In genomic region chr3:179734497-179735281, GRCh38 we compare ENCODE assay signal across 1 cellular context.
A peak's percentile ranks its signal among the peaks of the same experiment; 100 is the strongest.
TF ChIP-seq lines count a peak whose summit lies in the region.

No MANE protein-coding gene starts in this region.

TF ChIP-seq in HepG2, 621 proteins besides CTCF, POLR2A, EP300 and RAD21 (continued from another document and continues in another):
- TF ChIP-seq, protein P1, sequence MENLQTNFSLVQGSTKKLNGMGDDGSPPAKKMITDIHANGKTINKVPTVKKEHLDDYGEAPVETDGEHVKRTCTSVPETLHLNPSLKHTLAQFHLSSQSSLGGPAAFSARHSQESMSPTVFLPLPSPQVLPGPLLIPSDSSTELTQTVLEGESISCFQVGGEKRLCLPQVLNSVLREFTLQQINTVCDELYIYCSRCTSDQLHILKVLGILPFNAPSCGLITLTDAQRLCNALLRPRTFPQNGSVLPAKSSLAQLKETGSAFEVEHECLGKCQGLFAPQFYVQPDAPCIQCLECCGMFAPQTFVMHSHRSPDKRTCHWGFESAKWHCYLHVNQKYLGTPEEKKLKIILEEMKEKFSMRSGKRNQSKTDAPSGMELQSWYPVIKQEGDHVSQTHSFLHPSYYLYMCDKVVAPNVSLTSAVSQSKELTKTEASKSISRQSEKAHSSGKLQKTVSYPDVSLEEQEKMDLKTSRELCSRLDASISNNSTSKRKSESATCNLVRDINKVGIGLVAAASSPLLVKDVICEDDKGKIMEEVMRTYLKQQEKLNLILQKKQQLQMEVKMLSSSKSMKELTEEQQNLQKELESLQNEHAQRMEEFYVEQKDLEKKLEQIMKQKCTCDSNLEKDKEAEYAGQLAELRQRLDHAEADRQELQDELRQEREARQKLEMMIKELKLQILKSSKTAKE (CRISPR knock-in tag; IDR thresholded peaks at IDR 0.05; ENCODE audit: borderline replicate concordance), result peak; percentile 47; the same call in 1 of the 2 replicates
- peak; percentile 89 for TF ChIP-seq NR2F2 (IDR thresholded peaks at IDR 0.05; ENCODE audit: borderline replicate concordance, low read depth)
- TF ChIP-seq, protein P2, sequence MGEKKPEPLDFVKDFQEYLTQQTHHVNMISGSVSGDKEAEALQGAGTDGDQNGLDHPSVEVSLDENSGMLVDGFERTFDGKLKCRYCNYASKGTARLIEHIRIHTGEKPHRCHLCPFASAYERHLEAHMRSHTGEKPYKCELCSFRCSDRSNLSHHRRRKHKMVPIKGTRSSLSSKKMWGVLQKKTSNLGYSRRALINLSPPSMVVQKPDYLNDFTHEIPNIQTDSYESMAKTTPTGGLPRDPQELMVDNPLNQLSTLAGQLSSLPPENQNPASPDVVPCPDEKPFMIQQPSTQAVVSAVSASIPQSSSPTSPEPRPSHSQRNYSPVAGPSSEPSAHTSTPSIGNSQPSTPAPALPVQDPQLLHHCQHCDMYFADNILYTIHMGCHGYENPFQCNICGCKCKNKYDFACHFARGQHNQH (CRISPR knock-in tag; IDR thresholded peaks at IDR 0.05), result peak; percentile 24; the same call in 1 of the 2 replicates
- no peak for TF ChIP-seq ZBTB49 (CRISPR knock-in tag; IDR thresholded peaks at IDR 0.05; ENCODE audit: borderline replicate concordance)
- peak; percentile 94 for TF ChIP-seq FOSL1 (CRISPR knock-in tag; IDR thresholded peaks at IDR 0.05; ENCODE audit: borderline replicate concordance)
- TF ChIP-seq THAP7 (CRISPR knock-in tag; IDR thresholded peaks at IDR 0.05), result no peak
- TF ChIP-seq EZH2 (conservative IDR thresholded peaks at IDR 0.05; ENCODE audit: low read depth, low read length), result no peak
- TF ChIP-seq FOXA1 (IDR thresholded peaks at IDR 0.05), result no peak
- TF ChIP-seq FOXA1 (CRISPR knock-in tag; IDR thresholded peaks at IDR 0.05), result no peak
- TF ChIP-seq, protein P3, sequence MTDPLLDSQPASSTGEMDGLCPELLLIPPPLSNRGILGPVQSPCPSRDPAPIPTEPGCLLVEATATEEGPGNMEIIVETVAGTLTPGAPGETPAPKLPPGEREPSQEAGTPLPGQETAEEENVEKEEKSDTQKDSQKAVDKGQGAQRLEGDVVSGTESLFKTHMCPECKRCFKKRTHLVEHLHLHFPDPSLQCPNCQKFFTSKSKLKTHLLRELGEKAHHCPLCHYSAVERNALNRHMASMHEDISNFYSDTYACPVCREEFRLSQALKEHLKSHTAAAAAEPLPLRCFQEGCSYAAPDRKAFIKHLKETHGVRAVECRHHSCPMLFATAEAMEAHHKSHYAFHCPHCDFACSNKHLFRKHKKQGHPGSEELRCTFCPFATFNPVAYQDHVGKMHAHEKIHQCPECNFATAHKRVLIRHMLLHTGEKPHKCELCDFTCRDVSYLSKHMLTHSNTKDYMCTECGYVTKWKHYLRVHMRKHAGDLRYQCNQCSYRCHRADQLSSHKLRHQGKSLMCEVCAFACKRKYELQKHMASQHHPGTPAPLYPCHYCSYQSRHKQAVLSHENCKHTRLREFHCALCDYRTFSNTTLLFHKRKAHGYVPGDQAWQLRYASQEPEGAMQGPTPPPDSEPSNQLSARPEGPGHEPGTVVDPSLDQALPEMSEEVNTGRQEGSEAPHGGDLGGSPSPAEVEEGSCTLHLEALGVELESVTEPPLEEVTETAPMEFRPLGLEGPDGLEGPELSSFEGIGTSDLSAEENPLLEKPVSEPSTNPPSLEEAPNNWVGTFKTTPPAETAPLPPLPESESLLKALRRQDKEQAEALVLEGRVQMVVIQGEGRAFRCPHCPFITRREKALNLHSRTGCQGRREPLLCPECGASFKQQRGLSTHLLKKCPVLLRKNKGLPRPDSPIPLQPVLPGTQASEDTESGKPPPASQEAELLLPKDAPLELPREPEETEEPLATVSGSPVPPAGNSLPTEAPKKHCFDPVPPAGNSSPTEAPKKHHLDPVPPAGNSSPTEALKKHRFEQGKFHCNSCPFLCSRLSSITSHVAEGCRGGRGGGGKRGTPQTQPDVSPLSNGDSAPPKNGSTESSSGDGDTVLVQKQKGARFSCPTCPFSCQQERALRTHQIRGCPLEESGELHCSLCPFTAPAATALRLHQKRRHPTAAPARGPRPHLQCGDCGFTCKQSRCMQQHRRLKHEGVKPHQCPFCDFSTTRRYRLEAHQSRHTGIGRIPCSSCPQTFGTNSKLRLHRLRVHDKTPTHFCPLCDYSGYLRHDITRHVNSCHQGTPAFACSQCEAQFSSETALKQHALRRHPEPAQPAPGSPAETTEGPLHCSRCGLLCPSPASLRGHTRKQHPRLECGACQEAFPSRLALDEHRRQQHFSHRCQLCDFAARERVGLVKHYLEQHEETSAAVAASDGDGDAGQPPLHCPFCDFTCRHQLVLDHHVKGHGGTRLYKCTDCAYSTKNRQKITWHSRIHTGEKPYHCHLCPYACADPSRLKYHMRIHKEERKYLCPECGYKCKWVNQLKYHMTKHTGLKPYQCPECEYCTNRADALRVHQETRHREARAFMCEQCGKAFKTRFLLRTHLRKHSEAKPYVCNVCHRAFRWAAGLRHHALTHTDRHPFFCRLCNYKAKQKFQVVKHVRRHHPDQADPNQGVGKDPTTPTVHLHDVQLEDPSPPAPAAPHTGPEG (CRISPR knock-in tag; IDR thresholded peaks at IDR 0.05), result no peak
- no peak for TF ChIP-seq ZNF576 (CRISPR knock-in tag; IDR thresholded peaks at IDR 0.05)
- TF ChIP-seq ZNF253 (CRISPR knock-in tag; IDR thresholded peaks at IDR 0.05; ENCODE audit: borderline replicate concordance), result no peak
- no peak for TF ChIP-seq U2AF1 (optimal IDR thresholded peaks at IDR 0.05; ENCODE audit: low read depth, low read length)
- TF ChIP-seq ZFP37 (CRISPR knock-in tag; IDR thresholded peaks at IDR 0.05; ENCODE audit: borderline replicate concordance), result no peak
- TF ChIP-seq TFE3 (CRISPR knock-in tag; IDR thresholded peaks at IDR 0.05), result 0 out of 2 replicates have a peak, but pooled peaks have one; percentile 33
- 0 out of 2 replicates have a peak, but pooled peaks have one; percentile 23 for TF ChIP-seq ZNF12 (CRISPR knock-in tag; IDR thresholded peaks at IDR 0.05)
- TF ChIP-seq ZNF572 (CRISPR knock-in tag; IDR thresholded peaks at IDR 0.05), result no peak
- no peak for TF ChIP-seq ZNF3 (CRISPR knock-in tag; IDR thresholded peaks at IDR 0.05)
- TF ChIP-seq ELF3 (CRISPR knock-in tag; IDR thresholded peaks at IDR 0.05), result peak; percentile 69
- TF ChIP-seq ZNF362 (CRISPR knock-in tag; IDR thresholded peaks at IDR 0.05; ENCODE audit: borderline replicate concordance), result no peak
- TF ChIP-seq ZNF615 (CRISPR knock-in tag; IDR thresholded peaks at IDR 0.05; ENCODE audit: borderline replicate concordance), result no peak
- TF ChIP-seq ZSCAN31 (CRISPR knock-in tag; IDR thresholded peaks at IDR 0.05; ENCODE audit: low read depth), result no peak
- TF ChIP-seq ZNF101 (CRISPR knock-in tag; IDR thresholded peaks at IDR 0.05; ENCODE audit: borderline replicate concordance, low read depth), result no peak
- peak; percentile 96 for TF ChIP-seq SOX5 (CRISPR knock-in tag; IDR thresholded peaks at IDR 0.05; ENCODE audit: borderline replicate concordance)
- TF ChIP-seq, protein P4, sequence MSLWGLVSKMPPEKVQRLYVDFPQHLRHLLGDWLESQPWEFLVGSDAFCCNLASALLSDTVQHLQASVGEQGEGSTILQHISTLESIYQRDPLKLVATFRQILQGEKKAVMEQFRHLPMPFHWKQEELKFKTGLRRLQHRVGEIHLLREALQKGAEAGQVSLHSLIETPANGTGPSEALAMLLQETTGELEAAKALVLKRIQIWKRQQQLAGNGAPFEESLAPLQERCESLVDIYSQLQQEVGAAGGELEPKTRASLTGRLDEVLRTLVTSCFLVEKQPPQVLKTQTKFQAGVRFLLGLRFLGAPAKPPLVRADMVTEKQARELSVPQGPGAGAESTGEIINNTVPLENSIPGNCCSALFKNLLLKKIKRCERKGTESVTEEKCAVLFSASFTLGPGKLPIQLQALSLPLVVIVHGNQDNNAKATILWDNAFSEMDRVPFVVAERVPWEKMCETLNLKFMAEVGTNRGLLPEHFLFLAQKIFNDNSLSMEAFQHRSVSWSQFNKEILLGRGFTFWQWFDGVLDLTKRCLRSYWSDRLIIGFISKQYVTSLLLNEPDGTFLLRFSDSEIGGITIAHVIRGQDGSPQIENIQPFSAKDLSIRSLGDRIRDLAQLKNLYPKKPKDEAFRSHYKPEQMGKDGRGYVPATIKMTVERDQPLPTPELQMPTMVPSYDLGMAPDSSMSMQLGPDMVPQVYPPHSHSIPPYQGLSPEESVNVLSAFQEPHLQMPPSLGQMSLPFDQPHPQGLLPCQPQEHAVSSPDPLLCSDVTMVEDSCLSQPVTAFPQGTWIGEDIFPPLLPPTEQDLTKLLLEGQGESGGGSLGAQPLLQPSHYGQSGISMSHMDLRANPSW (CRISPR knock-in tag; IDR thresholded peaks at IDR 0.05; ENCODE audit: borderline replicate concordance), result no peak
- TF ChIP-seq ZNF782 (CRISPR knock-in tag; IDR thresholded peaks at IDR 0.05; ENCODE audit: borderline replicate concordance), result no peak
- TF ChIP-seq CBX1 (IDR thresholded peaks at IDR 0.05; ENCODE audit: low read depth), result no peak
- no peak for TF ChIP-seq HNRNPK (IDR thresholded peaks at IDR 0.05; ENCODE audit: low read depth, low read length, poor library complexity, severe bottlenecking)
- TF ChIP-seq, protein P5, sequence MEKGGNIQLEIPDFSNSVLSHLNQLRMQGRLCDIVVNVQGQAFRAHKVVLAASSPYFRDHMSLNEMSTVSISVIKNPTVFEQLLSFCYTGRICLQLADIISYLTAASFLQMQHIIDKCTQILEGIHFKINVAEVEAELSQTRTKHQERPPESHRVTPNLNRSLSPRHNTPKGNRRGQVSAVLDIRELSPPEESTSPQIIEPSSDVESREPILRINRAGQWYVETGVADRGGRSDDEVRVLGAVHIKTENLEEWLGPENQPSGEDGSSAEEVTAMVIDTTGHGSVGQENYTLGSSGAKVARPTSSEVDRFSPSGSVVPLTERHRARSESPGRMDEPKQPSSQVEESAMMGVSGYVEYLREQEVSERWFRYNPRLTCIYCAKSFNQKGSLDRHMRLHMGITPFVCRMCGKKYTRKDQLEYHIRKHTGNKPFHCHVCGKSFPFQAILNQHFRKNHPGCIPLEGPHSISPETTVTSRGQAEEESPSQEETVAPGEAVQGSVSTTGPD (CRISPR knock-in tag; IDR thresholded peaks at IDR 0.05), result no peak
- TF ChIP-seq ZNF780A (CRISPR knock-in tag; IDR thresholded peaks at IDR 0.05), result no peak
- TF ChIP-seq MED1 (CRISPR knock-in tag; IDR thresholded peaks at IDR 0.05), result peak; percentile 88
- no peak for TF ChIP-seq ZFP36L1 (CRISPR knock-in tag; IDR thresholded peaks at IDR 0.05)
- TF ChIP-seq, protein P6, sequence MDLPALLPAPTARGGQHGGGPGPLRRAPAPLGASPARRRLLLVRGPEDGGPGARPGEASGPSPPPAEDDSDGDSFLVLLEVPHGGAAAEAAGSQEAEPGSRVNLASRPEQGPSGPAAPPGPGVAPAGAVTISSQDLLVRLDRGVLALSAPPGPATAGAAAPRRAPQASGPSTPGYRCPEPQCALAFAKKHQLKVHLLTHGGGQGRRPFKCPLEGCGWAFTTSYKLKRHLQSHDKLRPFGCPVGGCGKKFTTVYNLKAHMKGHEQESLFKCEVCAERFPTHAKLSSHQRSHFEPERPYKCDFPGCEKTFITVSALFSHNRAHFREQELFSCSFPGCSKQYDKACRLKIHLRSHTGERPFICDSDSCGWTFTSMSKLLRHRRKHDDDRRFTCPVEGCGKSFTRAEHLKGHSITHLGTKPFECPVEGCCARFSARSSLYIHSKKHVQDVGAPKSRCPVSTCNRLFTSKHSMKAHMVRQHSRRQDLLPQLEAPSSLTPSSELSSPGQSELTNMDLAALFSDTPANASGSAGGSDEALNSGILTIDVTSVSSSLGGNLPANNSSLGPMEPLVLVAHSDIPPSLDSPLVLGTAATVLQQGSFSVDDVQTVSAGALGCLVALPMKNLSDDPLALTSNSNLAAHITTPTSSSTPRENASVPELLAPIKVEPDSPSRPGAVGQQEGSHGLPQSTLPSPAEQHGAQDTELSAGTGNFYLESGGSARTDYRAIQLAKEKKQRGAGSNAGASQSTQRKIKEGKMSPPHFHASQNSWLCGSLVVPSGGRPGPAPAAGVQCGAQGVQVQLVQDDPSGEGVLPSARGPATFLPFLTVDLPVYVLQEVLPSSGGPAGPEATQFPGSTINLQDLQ (CRISPR knock-in tag; IDR thresholded peaks at IDR 0.05), result no peak
